Comparison of ENCODE assay signal across 25 cellular contexts in genomic region chr11:103380031-103380430, GRCh38.
DNase-seq lines count a peak whose midpoint lies in the region; ATAC-seq and TF ChIP-seq lines count a peak whose summit lies in the region.
"Had no signal": no experiment of that assay in that cellular context is flagged by ENCODE, and none has a peak within 500 bp of the region (broad histone marks: within the 10 kb centered on the region; RNA-seq: fewer than 3 reads in every experiment).

No MANE protein-coding gene starts in this region.

- peaks cover 7% of the 10 kb centered on the region for H3K4me1 Mint-ChIP-seq in neural progenitor cell
- H3K4me1 Mint-ChIP-seq: IgD-negative memory B cell had no signal

- no peak overlapping the region for H3K4me3 Mint-ChIP-seq in neural progenitor cell
- H3K4me3 Mint-ChIP-seq: CD4-positive, CD25-positive, alpha-beta regulatory T cell; IgD-negative memory B cell had no signal

- no peak overlapping the region for H3K9ac ChIP-seq in neural progenitor cell
- H3K9ac ChIP-seq: BLaER1, KMS-11 had no signal

- no peaks in the 10 kb centered on the region for H3K9me3 ChIP-seq in neural progenitor cell (ENCODE audit: low read depth)

- H3F3A ChIP-seq in neural progenitor cell (ENCODE audit: low read depth), result no peaks in the 10 kb centered on the region

- no peaks in the 10 kb centered on the region for H3K27me3 ChIP-seq in neural progenitor cell
- H3K27me3 ChIP-seq: BLaER1 had no signal

- H3K9me3 Mint-ChIP-seq in neural progenitor cell, result peaks cover 9% of the 10 kb centered on the region

- H4K20me1 ChIP-seq in neural progenitor cell (ENCODE audit: low read depth), result no peaks in the 10 kb centered on the region
- H4K20me1 ChIP-seq: BLaER1 had no signal

- H3K79me2 ChIP-seq in neural progenitor cell (ENCODE audit: low read depth), result no peaks in the 10 kb centered on the region

- no peak overlapping the region for H3K4me2 ChIP-seq in neural progenitor cell
- H3K4me2 ChIP-seq: BLaER1, KMS-11 had no signal

- no peak for TF ChIP-seq CTCF in fibroblast of pulmonary artery (IDR thresholded peaks at IDR 0.05; ENCODE audit: low read length, missing control alignments)
- no peak for TF ChIP-seq CTCF in neural progenitor cell (IDR thresholded peaks at IDR 0.05)

- no peak for ATAC-seq in left cardiac atrium
- ATAC-seq: HCT116, Panc1 had no signal

- intact Hi-C loops in left cardiac atrium (cut with DNase I), result no loop called here

- no peak overlapping the region for H2AFZ ChIP-seq in neural progenitor cell (replicated peaks)

- no peak overlapping the region for H3K4me3 ChIP-seq in fibroblast of pulmonary artery (replicated peaks; ENCODE audit: low read depth, low read length)
- H3K4me3 ChIP-seq in neural progenitor cell, result no peak overlapping the region
- H3K4me3 ChIP-seq: BLaER1, SK-N-MC had no signal

- H3K36me3 Mint-ChIP-seq in neural progenitor cell, result peaks cover 9% of the 10 kb centered on the region
- H3K36me3 Mint-ChIP-seq: CD4-positive, CD25-positive, alpha-beta regulatory T cell; IgD-negative memory B cell had no signal

- H3K27ac ChIP-seq in neural progenitor cell, result no peak overlapping the region
- H3K27ac ChIP-seq: BLaER1, KMS-11 had no signal

- H3K27ac Mint-ChIP-seq in neural progenitor cell, result no peak overlapping the region
- H3K27ac Mint-ChIP-seq: IgD-negative memory B cell had no signal

- no peaks in the 10 kb centered on the region for H3K4me1 ChIP-seq in neural progenitor cell
- H3K4me1 ChIP-seq: BLaER1 had no signal

- DNase-seq in H4 (ENCODE audit: low spot score) (peak; percentile 3), amniotic epithelial cell (ENCODE audit: low read depth) (peak; percentile 53), fibroblast of pulmonary artery (ENCODE audit: low read depth) (peak; percentile 20), kidney tubule cell (ENCODE audit: low spot score) (peak; percentile 52), neural progenitor cell (ENCODE audit: low spot score) (no peak), dedifferentiated amniotic fluid mesenchymal stem cell (ENCODE audit: extremely low spot score) (no peak), left cardiac atrium (no peak)
- DNase-seq in stimulated activated naive CD4-positive, alpha-beta T cell (lab: John Stamatoyannopoulos, UW), result no peak
- DNase-seq: CD4-positive, CD25-positive, alpha-beta regulatory T cell; DMS153; DND-41; GOT3; NCI-H1048; NCI-H1417 treated with DMSO at 0.1 percent for 48 hours; NCI-H1694 treated with DMSO at 0.1 percent for 48 hours; NCI-H2081; NCI-H2227 treated with DMSO at 0.1 percent for 48 hours; NCI-H526 treated with DMSO at 0.1 percent for 48 hours; SIG-M5 had no signal

- H3K27me3 Mint-ChIP-seq in neural progenitor cell (ENCODE audit: insufficient read depth, low read depth), result no peaks in the 10 kb centered on the region
- H3K27me3 Mint-ChIP-seq: CD4-positive, CD25-positive, alpha-beta regulatory T cell; IgD-negative memory B cell had no signal

- no peaks in the 10 kb centered on the region for H3K36me3 ChIP-seq in neural progenitor cell
- H3K36me3 ChIP-seq: BLaER1 had no signal

Comparison
In these comparisons a context has a peak if more than half of its experiments do, and no peak if none do; other contexts are left out.
1. DNase-seq: peak in H4 (single experiment), amniotic epithelial cell (single experiment), fibroblast of pulmonary artery (single experiment) and kidney tubule cell (single experiment); none in neural progenitor cell (single experiment), dedifferentiated amniotic fluid mesenchymal stem cell (single experiment), left cardiac atrium (single experiment) and stimulated activated naive CD4-positive, alpha-beta T cell (0 of 6).